In genomic region chr3:12663311-12663935, GRCh38 we compare ENCODE assay signal across 8 cellular contexts. TPM values are rescaled to one million over a fixed set of nuclear protein-coding genes. Genes with fewer than 3 reads are reported as not detected.
DNase-seq lines count a peak whose midpoint lies in the region; ATAC-seq and TF ChIP-seq lines count a peak whose summit lies in the region.

No MANE protein-coding gene starts in this region.

- H3K27ac Mint-ChIP-seq in CD4-positive, alpha-beta T cell = peak overlapping the region; percentile 94
- H3K27ac Mint-ChIP-seq in activated B cell treated with CpG ODN at 0.5 μM for 24 hours (peak overlapping the region; percentile 98), endothelial cell (ENCODE audit: unreplicated experiment) (peak overlapping the region; percentile 88)
- H3K27ac Mint-ChIP-seq in stimulated activated naive CD8-positive, alpha-beta T cell treated with anti-CD3 and anti-CD28 coated beads, Interleukin-15, amount 100 ng/mL, for 72 hours = peak overlapping the region; percentile 100

- H3K36me3 Mint-ChIP-seq in CD4-positive, alpha-beta T cell (ENCODE audit: low read depth) = peaks cover 25% of the 10 kb centered on the region
- H3K36me3 Mint-ChIP-seq in activated B cell treated with CpG ODN at 0.5 μM for 24 hours (ENCODE audit: low read depth) = peaks cover 18% of the 10 kb centered on the region
- no peaks in the 10 kb centered on the region for H3K36me3 Mint-ChIP-seq in endothelial cell (ENCODE audit: low read depth, unreplicated experiment)

- H3K4me3 ChIP-seq in mononuclear cell (ENCODE audit: low read length) = peak overlapping the region; percentile 82

- no peaks in the 10 kb centered on the region for H3K9me3 ChIP-seq in CD4-positive, alpha-beta T cell (ENCODE audit: control insufficient read depth, low read length)
- H3K9me3 ChIP-seq in mononuclear cell (ENCODE audit: low read depth, low read length) = no peaks in the 10 kb centered on the region

- POLR2A ChIA-PET in CD4-positive, alpha-beta T cell (lab: Charles Lee) = interaction anchor here (0.6 to 3.1 kb wide), 29 partner anchors 9 to 1989 kb away, joined by 3 to 22 read pairs (median 3); partner anchors contain the start of genes CAND2, CCDC174, LSM3 and MKRN2
- POLR2A ChIA-PET in activated B cell treated with CpG ODN at 0.5 μM for 24 hours (lab: Charles Lee) = interaction anchor here (0.6 to 2.0 kb wide), 11 partner anchors 9 to 1987 kb away, joined by 3 to 18 read pairs (median 4); partner anchors contain the start of genes RPL32 and TSEN2

- intact Hi-C loops in CD4-positive, alpha-beta T cell (cut with DNase I, micrococcal nuclease) = loop anchor here (1.0 to 10.0 kb wide), 6 partner anchors 36 to 1389 kb away; partner anchors contain the start of genes ATG7 (in 1 of the 2) and MKRN2 (in 1 of the 2)
- intact Hi-C loops in activated B cell treated with CpG ODN at 0.5 μM for 24 hours (cut with micrococcal nuclease) = loop anchor here (5.0 kb wide), 1 partner anchor 304 kb away; no protein-coding TSS in a partner anchor

- DNase-seq in CD4-positive, alpha-beta T cell = peak in 9 of 10 experiments; percentile 6 to 55 (median 37)
- DNase-seq in activated B cell treated with CpG ODN at 0.5 μM for 24 hours (peak; percentile 27), endothelial cell (ENCODE audit: low spot score) (peak; percentile 54), DMS153 (lab: John Stamatoyannopoulos, UW) (no peak)
- DNase-seq in stimulated activated naive CD8-positive, alpha-beta T cell treated with anti-CD3 and anti-CD28 coated beads, Interleukin-15, amount 100 ng/mL, for 72 hours = peak; percentile 22 to 39

- CTCF ChIA-PET in CD4-positive, alpha-beta T cell (lab: Charles Lee) = interaction anchor here (1.2 to 1.6 kb wide), 2 partner anchors 178 to 184 kb away, joined by 3 to 4 read pairs; partner anchors contain the start of gene RPL32
- CTCF ChIA-PET in activated B cell treated with CpG ODN at 0.5 μM for 24 hours (lab: Charles Lee) = interaction anchor here (1.0 to 1.2 kb wide), 2 partner anchors 56 to 180 kb away, joined by 4 read pairs; partner anchors contain the start of gene TSEN2

- peaks cover 38% of the 10 kb centered on the region for H3K4me1 ChIP-seq in mononuclear cell (ENCODE audit: insufficient read depth, low read length)

- peak overlapping the region; percentile 99 for H3K27ac ChIP-seq in CD4-positive, alpha-beta T cell (ENCODE audit: low read depth, low read length)

- peaks cover 51% of the 10 kb centered on the region for H3K4me1 Mint-ChIP-seq in CD4-positive, alpha-beta T cell (ENCODE audit: low read depth)
- H3K4me1 Mint-ChIP-seq in activated B cell treated with CpG ODN at 0.5 μM for 24 hours (peaks cover 43% of the 10 kb centered on the region), endothelial cell (ENCODE audit: unreplicated experiment) (peaks cover 25% of the 10 kb centered on the region)
- H3K4me1 Mint-ChIP-seq in stimulated activated naive CD8-positive, alpha-beta T cell treated with anti-CD3 and anti-CD28 coated beads, Interleukin-15, amount 100 ng/mL, for 72 hours = peaks cover 41% of the 10 kb centered on the region

- H3K27me3 Mint-ChIP-seq in CD4-positive, alpha-beta T cell = no peaks in the 10 kb centered on the region
- H3K27me3 Mint-ChIP-seq in activated B cell treated with CpG ODN at 0.5 μM for 24 hours (no peaks in the 10 kb centered on the region), endothelial cell (ENCODE audit: unreplicated experiment) (peaks cover 8% of the 10 kb centered on the region)
- no peaks in the 10 kb centered on the region for H3K27me3 Mint-ChIP-seq in stimulated activated naive CD8-positive, alpha-beta T cell treated with anti-CD3 and anti-CD28 coated beads, Interleukin-15, amount 100 ng/mL, for 72 hours

- no peaks in the 10 kb centered on the region for H3K27me3 ChIP-seq in CD4-positive, alpha-beta T cell (ENCODE audit: control insufficient read depth, insufficient read depth, low read length)
- H3K27me3 ChIP-seq in mononuclear cell (ENCODE audit: insufficient read depth, low read length) = no peaks in the 10 kb centered on the region

- H3K4me3 Mint-ChIP-seq in CD4-positive, alpha-beta T cell = peak overlapping the region; percentile 100
- peak overlapping the region; percentile 98 for H3K4me3 Mint-ChIP-seq in activated B cell treated with CpG ODN at 0.5 μM for 24 hours
- H3K4me3 Mint-ChIP-seq in endothelial cell (ENCODE audit: unreplicated experiment) = peak overlapping the region; percentile 96
- H3K4me3 Mint-ChIP-seq in stimulated activated naive CD8-positive, alpha-beta T cell treated with anti-CD3 and anti-CD28 coated beads, Interleukin-15, amount 100 ng/mL, for 72 hours = peak overlapping the region; percentile 86 to 94

- no peak for TF ChIP-seq CTCF in CD4-positive, alpha-beta T cell (IDR thresholded peaks at IDR 0.05)
- TF ChIP-seq CTCF in activated B cell treated with CpG ODN at 0.5 μM for 24 hours (IDR thresholded peaks at IDR 0.05) = no peak
- no peak for TF ChIP-seq CTCF in endothelial cell (IDR thresholded peaks at IDR 0.05; ENCODE audit: unreplicated experiment)

- ATAC-seq in CD4-positive, alpha-beta T cell (ENCODE audit: poor library complexity) = peak; percentile 58
- peak; percentile 24 for ATAC-seq in GM19351 (IDR thresholded peaks at IDR 0.05; ENCODE audit: unreplicated experiment)
- ATAC-seq in HG03442 (IDR thresholded peaks at IDR 0.05; ENCODE audit: unreplicated experiment) = peak; percentile 33
- ATAC-seq in activated B cell treated with CpG ODN at 0.5 μM for 24 hours (ENCODE audit: low read depth) = peak; percentile 55
- ATAC-seq in stimulated activated naive CD8-positive, alpha-beta T cell treated with anti-CD3 and anti-CD28 coated beads, Interleukin-15, amount 100 ng/mL, for 72 hours = peak; percentile 69

- peaks cover 3% of the 10 kb centered on the region for H3K9me3 Mint-ChIP-seq in CD4-positive, alpha-beta T cell
- H3K9me3 Mint-ChIP-seq in activated B cell treated with CpG ODN at 0.5 μM for 24 hours = no peaks in the 10 kb centered on the region
- no peaks in the 10 kb centered on the region for H3K9me3 Mint-ChIP-seq in endothelial cell (ENCODE audit: unreplicated experiment)
- no peaks in the 10 kb centered on the region for H3K9me3 Mint-ChIP-seq in stimulated activated naive CD8-positive, alpha-beta T cell treated with anti-CD3 and anti-CD28 coated beads, Interleukin-15, amount 100 ng/mL, for 72 hours

RNA-seq across cellular contexts. Expression of gene RAF1, which starts 0.5 kb away (rescaled TPM):
- 100 to 1,000 TPM; 127 to 139 TPM for total RNA-seq in CD4-positive, alpha-beta T cell
- total RNA-seq in activated B cell treated with CpG ODN at 0.5 μM for 24 hours (89.9 and 103 TPM in 2 replicates), endothelial cell (ENCODE audit: unreplicated experiment) (96.8 TPM), mononuclear cell (176 TPM)
